In genomic region chr14:61699092-61699491, GRCh38 we compare ENCODE assay signal across 1 cellular context.
TF ChIP-seq lines count a peak whose summit lies in the region.

No MANE protein-coding gene starts in this region.

TF ChIP-seq in WTC11, 78 proteins besides CTCF, POLR2A, EP300 and RAD21 (continued from another document):
- no peak for TF ChIP-seq PRDM15 (CRISPR knock-in tag; IDR thresholded peaks at IDR 0.05)
- TF ChIP-seq NFE2L1 (CRISPR knock-in tag; IDR thresholded peaks at IDR 0.05): no peak
- TF ChIP-seq ZNF317 (CRISPR knock-in tag; IDR thresholded peaks at IDR 0.05; ENCODE audit: borderline replicate concordance, low read depth): no peak
- no peak for TF ChIP-seq EMX1 (CRISPR knock-in tag; IDR thresholded peaks at IDR 0.05)
- no peak for TF ChIP-seq ZNF232 (CRISPR knock-in tag; IDR thresholded peaks at IDR 0.05)
- no peak for TF ChIP-seq ELF4 (CRISPR knock-in tag; IDR thresholded peaks at IDR 0.05; ENCODE audit: low read depth)
- TF ChIP-seq FOXK1 (CRISPR knock-in tag; IDR thresholded peaks at IDR 0.05): no peak
- no peak for TF ChIP-seq NR2C2 (CRISPR knock-in tag; IDR thresholded peaks at IDR 0.05)
- no peak for TF ChIP-seq ZNF396 (CRISPR knock-in tag; IDR thresholded peaks at IDR 0.05; ENCODE audit: borderline replicate concordance)
- no peak for TF ChIP-seq GRHL2 (CRISPR knock-in tag; IDR thresholded peaks at IDR 0.05; ENCODE audit: insufficient replicate concordance, severe bottlenecking)
